1 cellular context compared by ENCODE assay signal in the genomic region with DNA sequence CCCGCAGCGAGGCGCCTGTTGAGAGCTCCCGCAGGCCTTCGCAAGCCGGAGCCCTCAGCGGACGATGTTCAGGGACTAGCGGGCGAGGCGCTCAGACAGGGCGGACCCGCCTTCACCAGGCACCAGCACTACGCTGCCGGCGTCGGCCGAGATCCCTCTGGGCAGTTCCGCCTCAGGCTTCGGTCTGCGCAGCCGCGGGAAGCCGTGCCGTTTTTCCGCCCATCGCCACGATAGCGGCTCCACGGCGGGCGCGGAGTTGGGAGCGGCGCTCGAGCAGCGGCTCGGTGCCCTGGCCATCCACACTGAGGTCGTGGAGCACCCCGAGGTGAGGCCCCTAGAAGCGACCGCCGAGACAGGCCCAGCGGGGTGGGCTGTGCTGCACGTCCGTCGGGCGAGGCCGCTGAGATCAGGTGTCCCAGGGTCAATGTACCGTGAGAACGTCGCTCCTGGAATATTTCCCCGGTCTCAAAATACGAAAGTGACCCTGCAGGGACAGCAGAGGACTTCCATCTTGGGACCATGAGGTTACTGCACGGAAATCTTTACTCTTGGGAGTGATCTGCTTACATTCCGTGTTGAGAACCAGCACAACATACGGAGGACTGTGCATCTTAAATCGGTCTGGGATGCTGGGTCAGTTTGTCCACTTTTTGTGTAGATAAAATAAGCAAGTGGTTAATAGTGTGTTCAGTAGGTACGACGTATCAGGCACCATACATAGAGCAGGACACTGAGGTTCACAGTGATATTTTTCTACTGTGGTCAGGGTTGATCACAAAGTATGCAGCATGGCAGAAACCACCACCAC.
TF ChIP-seq lines count a peak whose summit lies in the region.

No MANE protein-coding gene starts in this region.

TF ChIP-seq in HepG2, 621 proteins besides CTCF, POLR2A, EP300 and RAD21 (continues in another document):
- TF ChIP-seq CCAR2 (optimal IDR thresholded peaks at IDR 0.05; ENCODE audit: low read depth, low read length): no peak
- TF ChIP-seq ZBTB21 (CRISPR knock-in tag; IDR thresholded peaks at IDR 0.05): 0 out of 2 replicates have a peak, but pooled peaks have one; percentile 23
- no peak for TF ChIP-seq SP1 (IDR thresholded peaks at IDR 0.05)
- TF ChIP-seq SP1 (CRISPR knock-in tag; IDR thresholded peaks at IDR 0.05): peak; percentile 77; the same call in 1 of the 2 replicates
- no peak for TF ChIP-seq RFX3 (CRISPR knock-in tag; IDR thresholded peaks at IDR 0.05)
- peak; percentile 92 for TF ChIP-seq AHR (CRISPR knock-in tag; IDR thresholded peaks at IDR 0.05)
- TF ChIP-seq ZNF530 (CRISPR knock-in tag; IDR thresholded peaks at IDR 0.05; ENCODE audit: low read depth): no peak
- TF ChIP-seq SP4 (CRISPR knock-in tag; IDR thresholded peaks at IDR 0.05): peak; percentile 63; the same call in 1 of the 2 replicates
- TF ChIP-seq, protein P1, sequence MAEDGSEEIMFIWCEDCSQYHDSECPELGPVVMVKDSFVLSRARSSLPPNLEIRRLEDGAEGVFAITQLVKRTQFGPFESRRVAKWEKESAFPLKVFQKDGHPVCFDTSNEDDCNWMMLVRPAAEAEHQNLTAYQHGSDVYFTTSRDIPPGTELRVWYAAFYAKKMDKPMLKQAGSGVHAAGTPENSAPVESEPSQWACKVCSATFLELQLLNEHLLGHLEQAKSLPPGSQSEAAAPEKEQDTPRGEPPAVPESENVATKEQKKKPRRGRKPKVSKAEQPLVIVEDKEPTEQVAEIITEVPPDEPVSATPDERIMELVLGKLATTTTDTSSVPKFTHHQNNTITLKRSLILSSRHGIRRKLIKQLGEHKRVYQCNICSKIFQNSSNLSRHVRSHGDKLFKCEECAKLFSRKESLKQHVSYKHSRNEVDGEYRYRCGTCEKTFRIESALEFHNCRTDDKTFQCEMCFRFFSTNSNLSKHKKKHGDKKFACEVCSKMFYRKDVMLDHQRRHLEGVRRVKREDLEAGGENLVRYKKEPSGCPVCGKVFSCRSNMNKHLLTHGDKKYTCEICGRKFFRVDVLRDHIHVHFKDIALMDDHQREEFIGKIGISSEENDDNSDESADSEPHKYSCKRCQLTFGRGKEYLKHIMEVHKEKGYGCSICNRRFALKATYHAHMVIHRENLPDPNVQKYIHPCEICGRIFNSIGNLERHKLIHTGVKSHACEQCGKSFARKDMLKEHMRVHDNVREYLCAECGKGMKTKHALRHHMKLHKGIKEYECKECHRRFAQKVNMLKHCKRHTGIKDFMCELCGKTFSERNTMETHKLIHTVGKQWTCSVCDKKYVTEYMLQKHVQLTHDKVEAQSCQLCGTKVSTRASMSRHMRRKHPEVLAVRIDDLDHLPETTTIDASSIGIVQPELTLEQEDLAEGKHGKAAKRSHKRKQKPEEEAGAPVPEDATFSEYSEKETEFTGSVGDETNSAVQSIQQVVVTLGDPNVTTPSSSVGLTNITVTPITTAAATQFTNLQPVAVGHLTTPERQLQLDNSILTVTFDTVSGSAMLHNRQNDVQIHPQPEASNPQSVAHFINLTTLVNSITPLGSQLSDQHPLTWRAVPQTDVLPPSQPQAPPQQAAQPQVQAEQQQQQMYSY (CRISPR knock-in tag; IDR thresholded peaks at IDR 0.05): peak; percentile 47; the same call in 1 of the 2 replicates
- TF ChIP-seq GTF2F1 (IDR thresholded peaks at IDR 0.05; ENCODE audit: low read length): no peak
- TF ChIP-seq ZNF780A (CRISPR knock-in tag; IDR thresholded peaks at IDR 0.05): no peak
- no peak for TF ChIP-seq HHEX (CRISPR knock-in tag; IDR thresholded peaks at IDR 0.05)
- peak; percentile 74; the same call in 1 of the 2 replicates for TF ChIP-seq GFI1 (CRISPR knock-in tag; IDR thresholded peaks at IDR 0.05; ENCODE audit: borderline replicate concordance)
- TF ChIP-seq EEA1 (CRISPR knock-in tag; IDR thresholded peaks at IDR 0.05; ENCODE audit: borderline replicate concordance): peak; percentile 98
- no peak; the same call in 1 of the 2 replicates for TF ChIP-seq ZNF326 (CRISPR knock-in tag; IDR thresholded peaks at IDR 0.05; ENCODE audit: borderline replicate concordance)
- TF ChIP-seq SAFB2 (CRISPR knock-in tag; IDR thresholded peaks at IDR 0.05; ENCODE audit: borderline replicate concordance, low read depth): peak; percentile 93; the same call in 1 of the 2 replicates
- TF ChIP-seq, protein P2, sequence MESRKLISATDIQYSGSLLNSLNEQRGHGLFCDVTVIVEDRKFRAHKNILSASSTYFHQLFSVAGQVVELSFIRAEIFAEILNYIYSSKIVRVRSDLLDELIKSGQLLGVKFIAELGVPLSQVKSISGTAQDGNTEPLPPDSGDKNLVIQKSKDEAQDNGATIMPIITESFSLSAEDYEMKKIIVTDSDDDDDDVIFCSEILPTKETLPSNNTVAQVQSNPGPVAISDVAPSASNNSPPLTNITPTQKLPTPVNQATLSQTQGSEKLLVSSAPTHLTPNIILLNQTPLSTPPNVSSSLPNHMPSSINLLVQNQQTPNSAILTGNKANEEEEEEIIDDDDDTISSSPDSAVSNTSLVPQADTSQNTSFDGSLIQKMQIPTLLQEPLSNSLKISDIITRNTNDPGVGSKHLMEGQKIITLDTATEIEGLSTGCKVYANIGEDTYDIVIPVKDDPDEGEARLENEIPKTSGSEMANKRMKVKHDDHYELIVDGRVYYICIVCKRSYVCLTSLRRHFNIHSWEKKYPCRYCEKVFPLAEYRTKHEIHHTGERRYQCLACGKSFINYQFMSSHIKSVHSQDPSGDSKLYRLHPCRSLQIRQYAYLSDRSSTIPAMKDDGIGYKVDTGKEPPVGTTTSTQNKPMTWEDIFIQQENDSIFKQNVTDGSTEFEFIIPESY (CRISPR knock-in tag; IDR thresholded peaks at IDR 0.05): no peak; the same call in 1 of the 2 replicates
- TF ChIP-seq ZNF850 (CRISPR knock-in tag; conservative IDR thresholded peaks at IDR 0.05): no peak
- TF ChIP-seq KDM5A (IDR thresholded peaks at IDR 0.05; ENCODE audit: borderline replicate concordance, low read length): peak; percentile 50; the same call in 1 of the 2 replicates
- TF ChIP-seq ZFP41 (CRISPR knock-in tag; IDR thresholded peaks at IDR 0.05; ENCODE audit: borderline replicate concordance): peak; percentile 52; the same call in 1 of the 2 replicates
- peak; percentile 95 for TF ChIP-seq ZNF768 (CRISPR knock-in tag; IDR thresholded peaks at IDR 0.05)
- TF ChIP-seq, protein P3, sequence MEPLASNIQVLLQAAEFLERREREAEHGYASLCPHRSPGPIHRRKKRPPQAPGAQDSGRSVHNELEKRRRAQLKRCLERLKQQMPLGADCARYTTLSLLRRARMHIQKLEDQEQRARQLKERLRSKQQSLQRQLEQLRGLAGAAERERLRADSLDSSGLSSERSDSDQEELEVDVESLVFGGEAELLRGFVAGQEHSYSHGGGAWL (CRISPR knock-in tag; IDR thresholded peaks at IDR 0.05): peak; percentile 90
- TF ChIP-seq HNRNPLL (IDR thresholded peaks at IDR 0.05; ENCODE audit: low read depth, low read length, poor library complexity, severe bottlenecking): peak; percentile 100
- peak; percentile 99 for TF ChIP-seq NRL (CRISPR knock-in tag; IDR thresholded peaks at IDR 0.05; ENCODE audit: borderline replicate concordance)
- TF ChIP-seq GATA4 (IDR thresholded peaks at IDR 0.05; ENCODE audit: borderline replicate concordance, low read depth): peak; percentile 75
- TF ChIP-seq ZMAT3 (CRISPR knock-in tag; conservative IDR thresholded peaks at IDR 0.05): peak; percentile 85
- TF ChIP-seq ZNF296 (CRISPR knock-in tag; conservative IDR thresholded peaks at IDR 0.05): no peak
- TF ChIP-seq, protein P4, sequence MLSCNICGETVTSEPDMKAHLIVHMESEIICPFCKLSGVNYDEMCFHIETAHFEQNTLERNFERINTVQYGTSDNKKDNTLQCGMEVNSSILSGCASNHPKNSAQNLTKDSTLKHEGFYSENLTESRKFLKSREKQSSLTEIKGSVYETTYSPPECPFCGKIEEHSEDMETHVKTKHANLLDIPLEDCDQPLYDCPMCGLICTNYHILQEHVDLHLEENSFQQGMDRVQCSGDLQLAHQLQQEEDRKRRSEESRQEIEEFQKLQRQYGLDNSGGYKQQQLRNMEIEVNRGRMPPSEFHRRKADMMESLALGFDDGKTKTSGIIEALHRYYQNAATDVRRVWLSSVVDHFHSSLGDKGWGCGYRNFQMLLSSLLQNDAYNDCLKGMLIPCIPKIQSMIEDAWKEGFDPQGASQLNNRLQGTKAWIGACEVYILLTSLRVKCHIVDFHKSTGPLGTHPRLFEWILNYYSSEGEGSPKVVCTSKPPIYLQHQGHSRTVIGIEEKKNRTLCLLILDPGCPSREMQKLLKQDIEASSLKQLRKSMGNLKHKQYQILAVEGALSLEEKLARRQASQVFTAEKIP (CRISPR knock-in tag; IDR thresholded peaks at IDR 0.05; ENCODE audit: borderline replicate concordance): no peak
- TF ChIP-seq ATF7 (IDR thresholded peaks at IDR 0.05): no peak
- peak; percentile 66; the same call in 1 of the 2 replicates for TF ChIP-seq ATF7 (CRISPR knock-in tag; IDR thresholded peaks at IDR 0.05)
- TF ChIP-seq, protein P5, sequence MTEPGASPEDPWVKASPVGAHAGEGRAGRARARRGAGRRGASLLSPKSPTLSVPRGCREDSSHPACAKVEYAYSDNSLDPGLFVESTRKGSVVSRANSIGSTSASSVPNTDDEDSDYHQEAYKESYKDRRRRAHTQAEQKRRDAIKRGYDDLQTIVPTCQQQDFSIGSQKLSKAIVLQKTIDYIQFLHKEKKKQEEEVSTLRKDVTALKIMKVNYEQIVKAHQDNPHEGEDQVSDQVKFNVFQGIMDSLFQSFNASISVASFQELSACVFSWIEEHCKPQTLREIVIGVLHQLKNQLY (CRISPR knock-in tag; IDR thresholded peaks at IDR 0.05): peak; percentile 58; the same call in 1 of the 2 replicates
- no peak; the same call in 1 of the 2 replicates for TF ChIP-seq ZNF589 (CRISPR knock-in tag; conservative IDR thresholded peaks at IDR 0.05)
- TF ChIP-seq RNF2 (conservative IDR thresholded peaks at IDR 0.05; ENCODE audit: low read depth): peak; percentile 89
- TF ChIP-seq, protein P6, sequence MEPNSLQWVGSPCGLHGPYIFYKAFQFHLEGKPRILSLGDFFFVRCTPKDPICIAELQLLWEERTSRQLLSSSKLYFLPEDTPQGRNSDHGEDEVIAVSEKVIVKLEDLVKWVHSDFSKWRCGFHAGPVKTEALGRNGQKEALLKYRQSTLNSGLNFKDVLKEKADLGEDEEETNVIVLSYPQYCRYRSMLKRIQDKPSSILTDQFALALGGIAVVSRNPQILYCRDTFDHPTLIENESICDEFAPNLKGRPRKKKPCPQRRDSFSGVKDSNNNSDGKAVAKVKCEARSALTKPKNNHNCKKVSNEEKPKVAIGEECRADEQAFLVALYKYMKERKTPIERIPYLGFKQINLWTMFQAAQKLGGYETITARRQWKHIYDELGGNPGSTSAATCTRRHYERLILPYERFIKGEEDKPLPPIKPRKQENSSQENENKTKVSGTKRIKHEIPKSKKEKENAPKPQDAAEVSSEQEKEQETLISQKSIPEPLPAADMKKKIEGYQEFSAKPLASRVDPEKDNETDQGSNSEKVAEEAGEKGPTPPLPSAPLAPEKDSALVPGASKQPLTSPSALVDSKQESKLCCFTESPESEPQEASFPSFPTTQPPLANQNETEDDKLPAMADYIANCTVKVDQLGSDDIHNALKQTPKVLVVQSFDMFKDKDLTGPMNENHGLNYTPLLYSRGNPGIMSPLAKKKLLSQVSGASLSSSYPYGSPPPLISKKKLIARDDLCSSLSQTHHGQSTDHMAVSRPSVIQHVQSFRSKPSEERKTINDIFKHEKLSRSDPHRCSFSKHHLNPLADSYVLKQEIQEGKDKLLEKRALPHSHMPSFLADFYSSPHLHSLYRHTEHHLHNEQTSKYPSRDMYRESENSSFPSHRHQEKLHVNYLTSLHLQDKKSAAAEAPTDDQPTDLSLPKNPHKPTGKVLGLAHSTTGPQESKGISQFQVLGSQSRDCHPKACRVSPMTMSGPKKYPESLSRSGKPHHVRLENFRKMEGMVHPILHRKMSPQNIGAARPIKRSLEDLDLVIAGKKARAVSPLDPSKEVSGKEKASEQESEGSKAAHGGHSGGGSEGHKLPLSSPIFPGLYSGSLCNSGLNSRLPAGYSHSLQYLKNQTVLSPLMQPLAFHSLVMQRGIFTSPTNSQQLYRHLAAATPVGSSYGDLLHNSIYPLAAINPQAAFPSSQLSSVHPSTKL (CRISPR knock-in tag; IDR thresholded peaks at IDR 0.05): peak; percentile 78
- peak; percentile 100 for TF ChIP-seq RBFOX2 (IDR thresholded peaks at IDR 0.05; ENCODE audit: low read depth, low read length)
- no peak for TF ChIP-seq RORA (CRISPR knock-in tag; IDR thresholded peaks at IDR 0.05)
- peak; percentile 81; the same call in 1 of the 2 replicates for TF ChIP-seq TBX2 (CRISPR knock-in tag; IDR thresholded peaks at IDR 0.05; ENCODE audit: borderline replicate concordance)
- peak; percentile 76; the same call in 1 of the 2 replicates for TF ChIP-seq MEIS1 (CRISPR knock-in tag; IDR thresholded peaks at IDR 0.05; ENCODE audit: borderline replicate concordance)
- peak; percentile 86 for TF ChIP-seq PHF20 (CRISPR knock-in tag; IDR thresholded peaks at IDR 0.05)
- TF ChIP-seq, protein P7, sequence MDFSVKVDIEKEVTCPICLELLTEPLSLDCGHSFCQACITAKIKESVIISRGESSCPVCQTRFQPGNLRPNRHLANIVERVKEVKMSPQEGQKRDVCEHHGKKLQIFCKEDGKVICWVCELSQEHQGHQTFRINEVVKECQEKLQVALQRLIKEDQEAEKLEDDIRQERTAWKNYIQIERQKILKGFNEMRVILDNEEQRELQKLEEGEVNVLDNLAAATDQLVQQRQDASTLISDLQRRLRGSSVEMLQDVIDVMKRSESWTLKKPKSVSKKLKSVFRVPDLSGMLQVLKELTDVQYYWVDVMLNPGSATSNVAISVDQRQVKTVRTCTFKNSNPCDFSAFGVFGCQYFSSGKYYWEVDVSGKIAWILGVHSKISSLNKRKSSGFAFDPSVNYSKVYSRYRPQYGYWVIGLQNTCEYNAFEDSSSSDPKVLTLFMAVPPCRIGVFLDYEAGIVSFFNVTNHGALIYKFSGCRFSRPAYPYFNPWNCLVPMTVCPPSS (IDR thresholded peaks at IDR 0.05): no peak
- TF ChIP-seq MAZ (IDR thresholded peaks at IDR 0.05; ENCODE audit: borderline replicate concordance, low read depth, low read length): no peak
- TF ChIP-seq MAZ (CRISPR knock-in tag; IDR thresholded peaks at IDR 0.05; ENCODE audit: low read depth): peak; percentile 98
- peak; percentile 94 for TF ChIP-seq IRF2 (CRISPR knock-in tag; IDR thresholded peaks at IDR 0.05)
- no peak for TF ChIP-seq CEBPB (IDR thresholded peaks at IDR 0.05; ENCODE audit: borderline replicate concordance, low read depth, low read length)
- TF ChIP-seq ZNF451 (CRISPR knock-in tag; IDR thresholded peaks at IDR 0.05): peak; percentile 92
- peak; percentile 96 for TF ChIP-seq MIER3 (CRISPR knock-in tag; IDR thresholded peaks at IDR 0.05; ENCODE audit: borderline replicate concordance)
- peak; percentile 94 for TF ChIP-seq ARNT2 (CRISPR knock-in tag; IDR thresholded peaks at IDR 0.05; ENCODE audit: low read depth)
- TF ChIP-seq ZFP82 (CRISPR knock-in tag; IDR thresholded peaks at IDR 0.05; ENCODE audit: borderline replicate concordance): peak; percentile 67
- peak; percentile 79 for TF ChIP-seq TEAD3 (CRISPR knock-in tag; optimal IDR thresholded peaks at IDR 0.05; ENCODE audit: borderline replicate concordance)
- peak; percentile 78; the same call in 1 of the 2 replicates for TF ChIP-seq ZMYM2 (CRISPR knock-in tag; IDR thresholded peaks at IDR 0.05)
- TF ChIP-seq, protein P8, sequence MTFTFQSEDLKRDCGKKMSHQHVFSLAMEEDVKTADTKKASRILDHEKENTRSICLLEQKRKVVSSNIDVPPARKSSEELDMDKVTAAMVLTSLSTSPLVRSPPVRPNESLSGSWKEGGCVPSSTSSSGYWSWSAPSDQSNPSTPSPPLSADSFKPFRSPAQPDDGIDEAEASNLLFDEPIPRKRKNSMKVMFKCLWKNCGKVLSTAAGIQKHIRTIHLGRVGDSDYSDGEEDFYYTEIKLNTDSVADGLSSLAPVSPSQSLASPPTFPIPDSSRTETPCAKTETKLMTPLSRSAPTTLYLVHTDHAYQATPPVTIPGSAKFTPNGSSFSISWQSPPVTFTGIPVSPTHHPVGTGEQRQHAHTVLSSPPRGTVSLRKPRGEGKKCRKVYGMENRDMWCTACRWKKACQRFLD (CRISPR knock-in tag; IDR thresholded peaks at IDR 0.05; ENCODE audit: borderline replicate concordance): peak; percentile 89; the same call in 1 of the 2 replicates
